In the genomic region with DNA sequence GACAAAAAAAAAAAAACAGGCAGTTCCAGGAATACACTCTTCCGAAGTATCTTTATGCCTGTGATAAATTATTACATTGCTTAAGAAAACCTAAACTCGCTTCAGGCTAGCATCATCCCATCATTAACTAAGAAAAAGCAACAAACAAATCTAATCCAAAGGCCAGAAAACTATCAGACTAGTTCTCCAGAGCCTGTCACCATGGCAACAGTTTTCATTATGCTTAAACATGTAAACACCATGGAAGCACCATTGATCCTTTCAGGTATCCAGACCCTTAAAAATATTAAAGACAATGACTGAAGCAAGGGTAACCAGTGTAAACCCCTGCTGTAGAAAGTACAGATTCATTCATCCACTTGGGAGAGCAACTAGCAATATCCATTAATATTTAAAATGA, we compare ENCODE assay signal across 1 cellular context.
TF ChIP-seq lines count a peak whose summit lies in the region.

No MANE protein-coding gene starts in this region.

TF ChIP-seq in K562, 482 proteins besides CTCF, POLR2A, EP300 and RAD21:
- TF ChIP-seq FOXA1 (IDR thresholded peaks at IDR 0.05; ENCODE audit: borderline replicate concordance) = no peak
- 0 out of 2 replicates have a peak, but pooled peaks have one; percentile 44 for TF ChIP-seq FOXJ2 (tag; IDR thresholded peaks at IDR 0.05)
- peak; percentile 84 for TF ChIP-seq RFX1 (IDR thresholded peaks at IDR 0.05)
